In the genomic region with DNA sequence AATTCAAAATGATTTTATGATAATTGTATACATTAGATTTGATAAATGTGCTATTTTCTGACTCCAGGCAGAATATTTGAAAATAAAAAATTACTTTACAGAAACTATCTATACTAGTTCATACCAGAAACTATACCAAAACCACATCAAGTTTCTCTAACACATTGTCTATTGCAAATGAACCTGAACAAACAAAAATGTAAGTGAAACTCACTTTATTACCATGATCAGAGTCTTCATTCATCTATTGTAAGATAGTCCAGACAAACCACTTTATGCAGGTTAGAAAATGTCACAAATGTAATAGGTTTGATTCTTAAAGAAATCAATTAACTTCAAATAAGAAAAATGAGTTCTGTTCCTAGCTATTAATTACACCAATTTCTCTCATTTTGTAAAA, we compare ENCODE assay signal across 14 cellular contexts.
DNase-seq lines count a peak whose midpoint lies in the region; ATAC-seq and TF ChIP-seq lines count a peak whose summit lies in the region.
"Had no signal": no experiment of that assay in that cellular context is flagged by ENCODE, and none has a peak within 500 bp of the region (broad histone marks: within the 10 kb centered on the region; RNA-seq: fewer than 3 reads in every experiment).

No MANE protein-coding gene starts in this region.

- H3K9me3 ChIP-seq in neural progenitor cell (ENCODE audit: low read depth): no peaks in the 10 kb centered on the region
- H3K9me3 ChIP-seq: HAP-1, psoas muscle had no signal

- no peaks in the 10 kb centered on the region for H3F3A ChIP-seq in neural progenitor cell (ENCODE audit: low read depth)

- no peak overlapping the region for H3K27ac ChIP-seq in neural progenitor cell
- H3K27ac ChIP-seq: psoas muscle had no signal

- no peak overlapping the region for H3K9ac ChIP-seq in neural progenitor cell

- H3K27ac Mint-ChIP-seq in neural progenitor cell: no peak overlapping the region
- H3K27ac Mint-ChIP-seq: activated T-cell treated with anti-CD3 and anti-CD28 coated beads, Interleukin-2, amount 50 U/mL, for 24 hours had no signal

- H2AFZ ChIP-seq in neural progenitor cell (replicated peaks): no peak overlapping the region

- H3K36me3 ChIP-seq in neural progenitor cell: no peaks in the 10 kb centered on the region
- H3K36me3 ChIP-seq: HAP-1 had no signal

- no peaks in the 10 kb centered on the region for H4K20me1 ChIP-seq in neural progenitor cell (ENCODE audit: low read depth)

- no peaks in the 10 kb centered on the region for H3K9me3 Mint-ChIP-seq in neural progenitor cell
- H3K9me3 Mint-ChIP-seq: activated T-cell treated with anti-CD3 and anti-CD28 coated beads, Interleukin-2, amount 50 U/mL, for 24 hours had no signal

- no peak overlapping the region for H3K4me3 ChIP-seq in neural progenitor cell
- H3K4me3 ChIP-seq: HAP-1, psoas muscle had no signal

- no peak for TF ChIP-seq CTCF in neural progenitor cell (IDR thresholded peaks at IDR 0.05)

- H3K4me2 ChIP-seq in neural progenitor cell: no peak overlapping the region

- H3K36me3 Mint-ChIP-seq in neural progenitor cell: peaks cover 2% of the 10 kb centered on the region

- H3K27me3 ChIP-seq in neural progenitor cell: no peaks in the 10 kb centered on the region

- H3K27me3 Mint-ChIP-seq in neural progenitor cell (ENCODE audit: insufficient read depth, low read depth): no peaks in the 10 kb centered on the region
- H3K27me3 Mint-ChIP-seq: activated T-cell treated with anti-CD3 and anti-CD28 coated beads, Interleukin-2, amount 50 U/mL, for 24 hours had no signal

- H3K4me3 Mint-ChIP-seq in neural progenitor cell: no peak overlapping the region
- H3K4me3 Mint-ChIP-seq: activated T-cell treated with anti-CD3 and anti-CD28 coated beads, Interleukin-2, amount 50 U/mL, for 24 hours had no signal

- no peaks in the 10 kb centered on the region for H3K79me2 ChIP-seq in neural progenitor cell (ENCODE audit: low read depth)

- peak; percentile 89 for ATAC-seq in GM18511 (IDR thresholded peaks at IDR 0.05; ENCODE audit: unreplicated experiment)
- peak; percentile 92 for ATAC-seq in GM21367 (IDR thresholded peaks at IDR 0.05; ENCODE audit: unreplicated experiment)
- peak; percentile 86 for ATAC-seq in HG02943 (IDR thresholded peaks at IDR 0.05; ENCODE audit: low read depth, unreplicated experiment)
- peak; percentile 91 for ATAC-seq in HG03558 (IDR thresholded peaks at IDR 0.05; ENCODE audit: extremely low read depth, unreplicated experiment)
- ATAC-seq: psoas muscle had no signal

- H3K4me1 Mint-ChIP-seq in neural progenitor cell: no peaks in the 10 kb centered on the region

- no peaks in the 10 kb centered on the region for H3K4me1 ChIP-seq in neural progenitor cell
- H3K4me1 ChIP-seq: HAP-1, psoas muscle had no signal

- no peak for DNase-seq in GM19238 (ENCODE audit: insufficient read length, low spot score)
- DNase-seq in DMS153 (lab: John Stamatoyannopoulos, UW): no peak
- DNase-seq in neural progenitor cell (ENCODE audit: low spot score): no peak
- no peak for DNase-seq in activated T-cell treated with anti-CD3 and anti-CD28 coated beads for 4 hours
- DNase-seq: activated T-cell treated with anti-CD3 and anti-CD28 coated beads, Interleukin-2, amount 50 U/mL, for 24 hours; AML-193; mesenchymal stem cell; NCI-H2227 treated with DMSO at 0.1 percent for 48 hours; psoas muscle had no signal
